ENCODE assay signal across 1 cellular context in the genomic region with DNA sequence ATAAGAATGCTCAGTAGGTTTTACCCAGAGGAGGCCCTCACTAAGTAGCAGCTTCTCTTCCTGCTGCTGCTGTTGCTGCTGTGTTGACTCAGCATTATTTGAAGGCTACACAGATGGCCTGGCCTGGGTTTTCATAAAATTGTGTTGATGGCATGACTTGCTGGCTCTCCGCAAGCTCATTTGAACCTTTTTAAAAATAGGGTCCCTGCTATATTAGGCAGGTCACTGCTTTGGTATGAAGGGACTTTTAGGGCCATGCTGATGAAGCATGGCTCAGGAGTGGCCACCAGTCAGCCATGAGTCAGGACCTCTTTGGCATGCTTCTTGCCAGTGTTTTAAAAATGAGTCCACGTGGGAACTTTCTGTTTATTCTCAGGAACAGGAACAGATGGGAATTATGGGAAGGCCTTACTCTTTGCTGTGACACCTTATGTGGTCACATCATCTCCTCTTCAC.
TF ChIP-seq lines count a peak whose summit lies in the region.

No MANE protein-coding gene starts in this region.

TF ChIP-seq in WTC11, 78 proteins besides CTCF, POLR2A, EP300 and RAD21 (continued from another document):
- TF ChIP-seq, protein P1, sequence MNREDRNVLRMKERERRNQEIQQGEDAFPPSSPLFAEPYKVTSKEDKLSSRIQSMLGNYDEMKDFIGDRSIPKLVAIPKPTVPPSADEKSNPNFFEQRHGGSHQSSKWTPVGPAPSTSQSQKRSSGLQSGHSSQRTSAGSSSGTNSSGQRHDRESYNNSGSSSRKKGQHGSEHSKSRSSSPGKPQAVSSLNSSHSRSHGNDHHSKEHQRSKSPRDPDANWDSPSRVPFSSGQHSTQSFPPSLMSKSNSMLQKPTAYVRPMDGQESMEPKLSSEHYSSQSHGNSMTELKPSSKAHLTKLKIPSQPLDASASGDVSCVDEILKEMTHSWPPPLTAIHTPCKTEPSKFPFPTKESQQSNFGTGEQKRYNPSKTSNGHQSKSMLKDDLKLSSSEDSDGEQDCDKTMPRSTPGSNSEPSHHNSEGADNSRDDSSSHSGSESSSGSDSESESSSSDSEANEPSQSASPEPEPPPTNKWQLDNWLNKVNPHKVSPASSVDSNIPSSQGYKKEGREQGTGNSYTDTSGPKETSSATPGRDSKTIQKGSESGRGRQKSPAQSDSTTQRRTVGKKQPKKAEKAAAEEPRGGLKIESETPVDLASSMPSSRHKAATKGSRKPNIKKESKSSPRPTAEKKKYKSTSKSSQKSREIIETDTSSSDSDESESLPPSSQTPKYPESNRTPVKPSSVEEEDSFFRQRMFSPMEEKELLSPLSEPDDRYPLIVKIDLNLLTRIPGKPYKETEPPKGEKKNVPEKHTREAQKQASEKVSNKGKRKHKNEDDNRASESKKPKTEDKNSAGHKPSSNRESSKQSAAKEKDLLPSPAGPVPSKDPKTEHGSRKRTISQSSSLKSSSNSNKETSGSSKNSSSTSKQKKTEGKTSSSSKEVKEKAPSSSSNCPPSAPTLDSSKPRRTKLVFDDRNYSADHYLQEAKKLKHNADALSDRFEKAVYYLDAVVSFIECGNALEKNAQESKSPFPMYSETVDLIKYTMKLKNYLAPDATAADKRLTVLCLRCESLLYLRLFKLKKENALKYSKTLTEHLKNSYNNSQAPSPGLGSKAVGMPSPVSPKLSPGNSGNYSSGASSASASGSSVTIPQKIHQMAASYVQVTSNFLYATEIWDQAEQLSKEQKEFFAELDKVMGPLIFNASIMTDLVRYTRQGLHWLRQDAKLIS (CRISPR knock-in tag; IDR thresholded peaks at IDR 0.05; ENCODE audit: borderline replicate concordance): no peak
- TF ChIP-seq, protein P2, sequence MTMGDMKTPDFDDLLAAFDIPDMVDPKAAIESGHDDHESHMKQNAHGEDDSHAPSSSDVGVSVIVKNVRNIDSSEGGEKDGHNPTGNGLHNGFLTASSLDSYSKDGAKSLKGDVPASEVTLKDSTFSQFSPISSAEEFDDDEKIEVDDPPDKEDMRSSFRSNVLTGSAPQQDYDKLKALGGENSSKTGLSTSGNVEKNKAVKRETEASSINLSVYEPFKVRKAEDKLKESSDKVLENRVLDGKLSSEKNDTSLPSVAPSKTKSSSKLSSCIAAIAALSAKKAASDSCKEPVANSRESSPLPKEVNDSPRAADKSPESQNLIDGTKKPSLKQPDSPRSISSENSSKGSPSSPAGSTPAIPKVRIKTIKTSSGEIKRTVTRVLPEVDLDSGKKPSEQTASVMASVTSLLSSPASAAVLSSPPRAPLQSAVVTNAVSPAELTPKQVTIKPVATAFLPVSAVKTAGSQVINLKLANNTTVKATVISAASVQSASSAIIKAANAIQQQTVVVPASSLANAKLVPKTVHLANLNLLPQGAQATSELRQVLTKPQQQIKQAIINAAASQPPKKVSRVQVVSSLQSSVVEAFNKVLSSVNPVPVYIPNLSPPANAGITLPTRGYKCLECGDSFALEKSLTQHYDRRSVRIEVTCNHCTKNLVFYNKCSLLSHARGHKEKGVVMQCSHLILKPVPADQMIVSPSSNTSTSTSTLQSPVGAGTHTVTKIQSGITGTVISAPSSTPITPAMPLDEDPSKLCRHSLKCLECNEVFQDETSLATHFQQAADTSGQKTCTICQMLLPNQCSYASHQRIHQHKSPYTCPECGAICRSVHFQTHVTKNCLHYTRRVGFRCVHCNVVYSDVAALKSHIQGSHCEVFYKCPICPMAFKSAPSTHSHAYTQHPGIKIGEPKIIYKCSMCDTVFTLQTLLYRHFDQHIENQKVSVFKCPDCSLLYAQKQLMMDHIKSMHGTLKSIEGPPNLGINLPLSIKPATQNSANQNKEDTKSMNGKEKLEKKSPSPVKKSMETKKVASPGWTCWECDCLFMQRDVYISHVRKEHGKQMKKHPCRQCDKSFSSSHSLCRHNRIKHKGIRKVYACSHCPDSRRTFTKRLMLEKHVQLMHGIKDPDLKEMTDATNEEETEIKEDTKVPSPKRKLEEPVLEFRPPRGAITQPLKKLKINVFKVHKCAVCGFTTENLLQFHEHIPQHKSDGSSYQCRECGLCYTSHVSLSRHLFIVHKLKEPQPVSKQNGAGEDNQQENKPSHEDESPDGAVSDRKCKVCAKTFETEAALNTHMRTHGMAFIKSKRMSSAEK (CRISPR knock-in tag; IDR thresholded peaks at IDR 0.05; ENCODE audit: borderline replicate concordance): no peak
- TF ChIP-seq ZNF232 (CRISPR knock-in tag; IDR thresholded peaks at IDR 0.05) (no peak), SMAD4 (CRISPR knock-in tag; IDR thresholded peaks at IDR 0.05) (no peak), TEAD4 (CRISPR knock-in tag; IDR thresholded peaks at IDR 0.05) (no peak), MXD4 (CRISPR knock-in tag; IDR thresholded peaks at IDR 0.05; ENCODE audit: borderline replicate concordance) (no peak), CBFB (CRISPR knock-in tag; IDR thresholded peaks at IDR 0.05; ENCODE audit: low read depth) (no peak), NFYB (CRISPR knock-in tag; conservative IDR thresholded peaks at IDR 0.05; ENCODE audit: low read depth) (no peak), SOX15 (CRISPR knock-in tag; IDR thresholded peaks at IDR 0.05) (no peak)
- TF ChIP-seq, protein P3, sequence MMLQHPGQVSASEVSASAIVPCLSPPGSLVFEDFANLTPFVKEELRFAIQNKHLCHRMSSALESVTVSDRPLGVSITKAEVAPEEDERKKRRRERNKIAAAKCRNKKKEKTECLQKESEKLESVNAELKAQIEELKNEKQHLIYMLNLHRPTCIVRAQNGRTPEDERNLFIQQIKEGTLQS (CRISPR knock-in tag; conservative IDR thresholded peaks at IDR 0.05): no peak
